In the genomic region with DNA sequence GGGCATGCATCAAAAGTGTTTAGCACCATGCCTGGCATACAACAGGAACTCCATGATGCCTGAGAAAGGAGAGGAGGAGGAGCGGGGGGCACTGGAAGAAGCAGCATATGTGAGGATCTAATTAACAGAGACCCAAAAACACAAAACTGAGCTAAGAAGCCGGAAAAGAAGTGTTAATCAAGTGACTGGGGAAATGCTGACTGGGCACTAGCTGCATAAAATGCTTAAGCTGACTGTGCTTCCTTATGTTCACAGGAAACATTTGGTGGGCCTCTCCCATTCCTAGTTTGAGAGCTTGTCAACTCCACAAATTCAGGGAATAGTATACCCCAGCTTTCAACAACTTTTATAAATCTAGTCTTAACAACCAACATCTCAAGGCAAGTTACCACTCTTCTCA, we compare ENCODE assay signal across 21 cellular contexts. TPM values are rescaled to one million over a fixed set of nuclear protein-coding genes. Genes with fewer than 3 reads are reported as not detected.
"Had no signal": no experiment of that assay in that cellular context is flagged by ENCODE, and none has a peak within 500 bp of the region (broad histone marks: within the 10 kb centered on the region; RNA-seq: fewer than 3 reads in every experiment).

No MANE protein-coding gene starts in this region.

- H3K9me3 ChIP-seq: gastroesophageal sphincter, heart left ventricle, neutrophil, pancreas, sigmoid colon, spleen, testis had no signal

- H3K36me3 ChIP-seq: brain microvascular endothelial cell, gastroesophageal sphincter, heart left ventricle, neutrophil, pancreas, sigmoid colon, spleen had no signal

- H3K27ac Mint-ChIP-seq: activated CD4-positive, alpha-beta T cell treated with anti-CD3 and anti-CD28 coated beads, Interleukin-2, amount 10 ng/mL, durations not matched to agents 7 days and 5 days; activated CD8-positive, alpha-beta T cell treated with anti-CD3 and anti-CD28 coated beads, Interleukin-2, amount 10 ng/mL, durations not matched to agents 7 days and 5 days; activated naive CD4-positive, alpha-beta T cell treated with anti-CD3 and anti-CD28 coated beads for 36 hours; activated T-cell treated with anti-CD3 and anti-CD28 coated beads, Interleukin-2, amount 50 U/mL, for 24 hours; activated T-helper 2 cell treated with anti-CD3 and anti-CD28 coated beads, Interferon-gamma antibody, Interleukin-2, Interleukin-4, amounts not matched to agents 10 μg/mL and 5 μg/mL and 100 μg/mL, durations not matched to agents 14 hours and 24 hours and 36 hours; memory B cell; naive thymus-derived CD8-positive, alpha-beta T cell; stimulated activated memory B cell treated with anti-CD40 and anti-IgM and Interleukin-4, amounts not matched to agents 10 μg/mL and 1 μg/mL and 100 μg/mL, for 72 hours; T-cell had no signal

- ATAC-seq: activated CD8-positive, alpha-beta T cell treated with anti-CD3 and anti-CD28 coated beads, Interleukin-2, amount 10 ng/mL, durations not matched to agents 7 days and 5 days; gastroesophageal sphincter; heart left ventricle; naive thymus-derived CD8-positive, alpha-beta T cell; stimulated activated memory B cell treated with anti-CD40 and anti-IgM and Interleukin-4, amounts not matched to agents 10 μg/mL and 1 μg/mL and 100 μg/mL, for 72 hours; T-cell had no signal

- H3K27ac ChIP-seq: brain microvascular endothelial cell, gastroesophageal sphincter, heart left ventricle, neutrophil, sigmoid colon, spleen, testis had no signal

- H3K4me3 Mint-ChIP-seq: activated CD4-positive, alpha-beta T cell treated with anti-CD3 and anti-CD28 coated beads, Interleukin-2, amount 10 ng/mL, durations not matched to agents 7 days and 5 days; activated CD8-positive, alpha-beta T cell treated with anti-CD3 and anti-CD28 coated beads, Interleukin-2, amount 10 ng/mL, durations not matched to agents 7 days and 5 days; activated naive CD4-positive, alpha-beta T cell treated with anti-CD3 and anti-CD28 coated beads for 36 hours; activated T-cell treated with anti-CD3 and anti-CD28 coated beads, Interleukin-2, amount 50 U/mL, for 24 hours; memory B cell; naive thymus-derived CD8-positive, alpha-beta T cell; stimulated activated memory B cell treated with anti-CD40 and anti-IgM and Interleukin-4, amounts not matched to agents 10 μg/mL and 1 μg/mL and 100 μg/mL, for 72 hours; T-cell had no signal

- H3K27me3 ChIP-seq: brain microvascular endothelial cell, gastroesophageal sphincter, heart left ventricle, neutrophil, pancreas, sigmoid colon, spleen, testis had no signal

- H3K36me3 Mint-ChIP-seq: memory B cell; naive thymus-derived CD8-positive, alpha-beta T cell; stimulated activated memory B cell treated with anti-CD40 and anti-IgM and Interleukin-4, amounts not matched to agents 10 μg/mL and 1 μg/mL and 100 μg/mL, for 72 hours; T-cell had no signal

- DNase-seq: activated CD4-positive, alpha-beta T cell treated with anti-CD3 and anti-CD28 coated beads, Interleukin-2, amount 10 ng/mL, durations not matched to agents 7 days and 5 days; activated CD8-positive, alpha-beta T cell treated with anti-CD3 and anti-CD28 coated beads, Interleukin-2, amount 10 ng/mL, durations not matched to agents 7 days and 5 days; activated naive CD4-positive, alpha-beta T cell treated with anti-CD3 and anti-CD28 coated beads for 36 hours; activated T-cell treated with anti-CD3 and anti-CD28 coated beads, Interleukin-2, amount 50 U/mL, for 24 hours; anterior cingulate cortex; brain microvascular endothelial cell; central memory CD4-positive, alpha-beta T cell; kidney glomerular epithelial cell; naive thymus-derived CD8-positive, alpha-beta T cell; sigmoid colon; spleen; stimulated activated CD4-positive, alpha-beta T cell treated with anti-CD3 and anti-CD28 coated beads, Interleukin-4, amount 100 ng/mL, for 4 hours; T-cell; testis had no signal

- H3K4me1 Mint-ChIP-seq: memory B cell; stimulated activated memory B cell treated with anti-CD40 and anti-IgM and Interleukin-4, amounts not matched to agents 10 μg/mL and 1 μg/mL and 100 μg/mL, for 72 hours had no signal

- H3K27me3 Mint-ChIP-seq: activated CD4-positive, alpha-beta T cell treated with anti-CD3 and anti-CD28 coated beads, Interleukin-2, amount 10 ng/mL, durations not matched to agents 7 days and 5 days; activated T-cell treated with anti-CD3 and anti-CD28 coated beads, Interleukin-2, amount 50 U/mL, for 24 hours; memory B cell; stimulated activated memory B cell treated with anti-CD40 and anti-IgM and Interleukin-4, amounts not matched to agents 10 μg/mL and 1 μg/mL and 100 μg/mL, for 72 hours; T-cell had no signal

- H3K4me1 ChIP-seq: gastroesophageal sphincter, sigmoid colon, testis had no signal

- H3K9me3 Mint-ChIP-seq: activated CD4-positive, alpha-beta T cell treated with anti-CD3 and anti-CD28 coated beads, Interleukin-2, amount 10 ng/mL, durations not matched to agents 7 days and 5 days; activated naive CD4-positive, alpha-beta T cell treated with anti-CD3 and anti-CD28 coated beads for 36 hours; activated T-cell treated with anti-CD3 and anti-CD28 coated beads, Interleukin-2, amount 50 U/mL, for 24 hours; activated T-helper 2 cell treated with anti-CD3 and anti-CD28 coated beads, Interferon-gamma antibody, Interleukin-2, Interleukin-4, amounts not matched to agents 10 μg/mL and 5 μg/mL and 100 μg/mL, durations not matched to agents 14 hours and 24 hours and 36 hours; memory B cell; naive thymus-derived CD8-positive, alpha-beta T cell; stimulated activated memory B cell treated with anti-CD40 and anti-IgM and Interleukin-4, amounts not matched to agents 10 μg/mL and 1 μg/mL and 100 μg/mL, for 72 hours; T-cell had no signal

- H3K4me3 ChIP-seq: gastroesophageal sphincter, heart left ventricle, pancreas, sigmoid colon, spleen, testis had no signal

RNA-seq across cellular contexts. Expression of gene DEPDC1B, which starts 26.6 kb away (rescaled TPM):
- total RNA-seq: naive thymus-derived CD8-positive, alpha-beta T cell had no signal
